20 cellular contexts compared by ENCODE assay signal in the genomic region with DNA sequence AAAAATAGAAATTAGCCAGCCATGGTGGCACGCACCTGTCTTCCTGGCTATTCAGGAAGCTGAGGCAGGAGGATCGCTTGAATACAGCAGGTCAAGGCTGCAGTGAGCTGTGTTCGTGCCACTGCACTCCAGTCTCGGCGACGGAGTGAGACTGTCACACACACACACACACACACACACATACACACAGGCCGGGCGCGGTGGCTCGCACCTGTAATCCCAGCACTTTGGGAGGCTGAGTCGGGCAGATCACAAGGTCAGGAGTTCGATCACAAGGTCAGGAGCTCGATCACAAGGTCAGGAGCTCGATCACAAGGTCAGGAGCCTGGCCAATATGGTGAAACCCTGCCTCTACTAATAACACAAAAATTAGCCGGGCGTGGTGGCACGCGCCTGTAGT.
DNase-seq lines count a peak whose midpoint lies in the region; ATAC-seq, FAIRE-seq and TF ChIP-seq lines count a peak whose summit lies in the region.
"Had no signal": no experiment of that assay in that cellular context is flagged by ENCODE, and none has a peak within 500 bp of the region (broad histone marks: within the 10 kb centered on the region; RNA-seq: fewer than 3 reads in every experiment).

No MANE protein-coding gene starts in this region.

- intact Hi-C loops in K562 (cut with micrococcal nuclease): no loop called here

- peak overlapping the region; percentile 54; the same call in 1 of the 2 replicates for H3K4me2 ChIP-seq in K562 (ENCODE audit: insufficient read depth, low read length)
- H3K4me2 ChIP-seq: A549 had no signal

- no peaks in the 10 kb centered on the region for H4K20me1 ChIP-seq in K562 (replicated peaks; ENCODE audit: control insufficient read depth, insufficient read depth, low read length)

- H3K4me1 ChIP-seq in HUES6 (ENCODE audit: control insufficient read depth, insufficient read depth, low read length) (peaks cover 32% of the 10 kb centered on the region), K562 (replicated peaks in 1 of 2; ENCODE audit: control insufficient read depth in 2 of 2, insufficient read depth in 2 of 2, low read length in 2 of 2) (peaks cover 0 to 3% of the 10 kb centered on the region in 2 experiments; a peak in 2 of 5 replicates)
- H3K4me1 ChIP-seq: A549 had no signal

- TF ChIP-seq RAD21 in K562 (CRISPR knock-in tag; conservative IDR thresholded peaks at IDR 0.05 in 1 of 2, IDR thresholded peaks at IDR 0.05 in 1 of 2): no peak

- no peak for TF ChIP-seq POLR2A in K562 (conservative IDR thresholded peaks at IDR 0.05)

- no peak for FAIRE-seq in K562 (lab: Jason Lieb, UNC)
- FAIRE-seq: A549, GM12878, GM19239, HepG2, HTR-8/SVneo had no signal

- 94% methylated on average over 18 of the region's 18 CpGs for WGBS in K562 (ENCODE audit: insufficient coverage, low coverage, missing lambda C conversion rate)

- no peak for TF ChIP-seq EP300 in K562 (IDR thresholded peaks at IDR 0.05; ENCODE audit: low read length)

- H3K36me3 ChIP-seq in HUES6 (ENCODE audit: control insufficient read depth, insufficient read depth, low read length) (no peaks in the 10 kb centered on the region), K562 (ENCODE audit: control insufficient read depth, insufficient read depth, low read length) (peaks cover 2% of the 10 kb centered on the region; the same call in 1 of the 3 replicates)
- H3K36me3 ChIP-seq: HAP-1 had no signal

- H3K79me2 ChIP-seq in K562 (ENCODE audit: control insufficient read depth, insufficient read depth, low read length): peaks cover 19% of the 10 kb centered on the region

- H3K9me3 ChIP-seq in HUES6 (ENCODE audit: control insufficient read depth, insufficient read depth, low read depth, low read length): no peaks in the 10 kb centered on the region
- H3K9me3 ChIP-seq in K562 (replicated peaks; ENCODE audit: control insufficient read depth, insufficient read depth, low read depth, low read length): no peaks in the 10 kb centered on the region
- H3K9me3 ChIP-seq: A549, HAP-1 had no signal

- no peak overlapping the region for H3K27ac Mint-ChIP-seq in activated naive CD4-positive, alpha-beta T cell treated with anti-CD3 and anti-CD28 coated beads, Interleukin-2, amount 50 U/mL, for 72 hours
- H3K27ac Mint-ChIP-seq: CD14-positive monocyte; CD4-positive, alpha-beta memory T cell had no signal

- TF ChIP-seq CTCF in C4-2B (conservative IDR thresholded peaks at IDR 0.05) (no peak), K562 (IDR thresholded peaks at IDR 0.05 in 2 of 3, conservative IDR thresholded peaks at IDR 0.05 in 1 of 3; ENCODE audit: insufficient read depth in 2 of 3, low read depth in 1 of 3, low read length in 3 of 3) (no peak)

- H3K4me3 ChIP-seq in HUES6 (ENCODE audit: low read depth, low read length): no peak overlapping the region
- no peak overlapping the region for H3K4me3 ChIP-seq in K562
- H3K4me3 ChIP-seq: A549, GM12878, HAP-1 had no signal

- peak overlapping the region; percentile 100 for H3K27ac ChIP-seq in C4-2B
- H3K27ac ChIP-seq in HUES6 (ENCODE audit: low read depth, low read length): no peak overlapping the region
- H3K27ac ChIP-seq in K562 (ENCODE audit: extremely low read depth, low read depth, low read length): peak overlapping the region; percentile 71
- H3K27ac ChIP-seq: A549 had no signal

- H3K36me3 Mint-ChIP-seq in activated naive CD4-positive, alpha-beta T cell treated with anti-CD3 and anti-CD28 coated beads, Interleukin-2, amount 50 U/mL, for 72 hours: no peaks in the 10 kb centered on the region
- H3K36me3 Mint-ChIP-seq: CD14-positive monocyte; CD4-positive, alpha-beta memory T cell; IgD-negative memory B cell had no signal

- no TSS peak for BruUV-seq in K562 (replicated peaks; lab: Mats Ljungman, UMichigan)

- H3K9me1 ChIP-seq in K562 (ENCODE audit: control insufficient read depth, insufficient read depth, low read length): no peaks in the 10 kb centered on the region

- POLR2A ChIA-PET in K562 (lab: Yijun Ruan, JAX): interaction anchor here (0.7 to 1.0 kb wide), 2 partner anchors 49 to 953 kb away, joined by 3 to 4 read pairs; no protein-coding TSS in a partner anchor

- no peaks in the 10 kb centered on the region for H3K27me3 ChIP-seq in HUES6 (ENCODE audit: control insufficient read depth, insufficient read depth, low read length)
- no peaks in the 10 kb centered on the region for H3K27me3 ChIP-seq in K562 (ENCODE audit: control insufficient read depth in 2 of 2, insufficient read depth in 2 of 2, low read length in 2 of 2)

- peak overlapping the region; percentile 64 for H3K9ac ChIP-seq in HUES6 (ENCODE audit: low read length)
- H3K9ac ChIP-seq in K562 (ENCODE audit: insufficient read depth in 1 of 2, low read depth in 2 of 2, low read length in 2 of 2): peak overlapping the region in 1 of 2 experiments; percentile 79; a peak in 2 of 4 replicates

- CTCF ChIA-PET in K562 (lab: Yijun Ruan, JAX; ENCODE audit: low intra/inter-chr PET ratio): interaction anchor here (0.7 kb wide), 1 partner anchor 258 kb away, joined by 3 read pairs; a partner anchor contains a TSS

- DNase-seq in K562 (ENCODE audit: extremely low read depth in 1 of 4, low spot score in 3 of 4) (no peak), DMS153 (lab: John Stamatoyannopoulos, UW) (no peak), HCEC 1CT (no peak)
- DNase-seq in activated naive CD4-positive, alpha-beta T cell treated with anti-CD3 and anti-CD28 coated beads, Interleukin-2, amount 50 U/mL, for 72 hours (ENCODE audit: low spot score in 2 of 2): no peak
- DNase-seq: AML-193; Calu3; CD4-positive, alpha-beta memory T cell; DND-41; EL; KG1 had no signal

- no peak for ATAC-seq in K562
- ATAC-seq in activated naive CD4-positive, alpha-beta T cell treated with anti-CD3 and anti-CD28 coated beads, Interleukin-2, amount 50 U/mL, for 72 hours: no peak
- ATAC-seq: A549, HepG2 had no signal

- in situ Hi-C loops in K562 (cut with MboI): no loop called here

- H2AFZ ChIP-seq in K562 (ENCODE audit: low read depth, low read length): peak overlapping the region; percentile 69; the same call in 1 of the 2 replicates

- H3K9me3 Mint-ChIP-seq in activated naive CD4-positive, alpha-beta T cell treated with anti-CD3 and anti-CD28 coated beads, Interleukin-2, amount 50 U/mL, for 72 hours: no peaks in the 10 kb centered on the region

TF ChIP-seq in K562, 482 proteins besides CTCF, POLR2A, EP300 and RAD21 (continues in another document):
- TF ChIP-seq GATAD2B (IDR thresholded peaks at IDR 0.05; ENCODE audit: borderline replicate concordance) (no peak), ELF1 (tag; IDR thresholded peaks at IDR 0.05) (no peak), SRSF1 (IDR thresholded peaks at IDR 0.05; ENCODE audit: low read depth, low read length) (no peak), RUNX1 (IDR thresholded peaks at IDR 0.05; ENCODE audit: low read depth) (no peak), GABPB2 (CRISPR knock-in tag; conservative IDR thresholded peaks at IDR 0.05) (no peak), SMAD1 (IDR thresholded peaks at IDR 0.05; ENCODE audit: low read depth, low read length, partially characterized antibody) (no peak), PHB (CRISPR knock-in tag; IDR thresholded peaks at IDR 0.05) (no peak), FOXA1 (IDR thresholded peaks at IDR 0.05; ENCODE audit: borderline replicate concordance) (no peak), FOXJ3 (CRISPR knock-in tag; IDR thresholded peaks at IDR 0.05) (no peak), FUS (optimal IDR thresholded peaks at IDR 0.05; ENCODE audit: low read depth, low read length) (no peak), CTBP1 (IDR thresholded peaks at IDR 0.05; ENCODE audit: borderline replicate concordance) (no peak), PCBP2 (IDR thresholded peaks at IDR 0.05; ENCODE audit: low read depth, low read length, poor library complexity, severe bottlenecking) (no peak), MED1 (CRISPR knock-in tag; IDR thresholded peaks at IDR 0.05; ENCODE audit: borderline replicate concordance) (no peak)
- TF ChIP-seq, protein P1, sequence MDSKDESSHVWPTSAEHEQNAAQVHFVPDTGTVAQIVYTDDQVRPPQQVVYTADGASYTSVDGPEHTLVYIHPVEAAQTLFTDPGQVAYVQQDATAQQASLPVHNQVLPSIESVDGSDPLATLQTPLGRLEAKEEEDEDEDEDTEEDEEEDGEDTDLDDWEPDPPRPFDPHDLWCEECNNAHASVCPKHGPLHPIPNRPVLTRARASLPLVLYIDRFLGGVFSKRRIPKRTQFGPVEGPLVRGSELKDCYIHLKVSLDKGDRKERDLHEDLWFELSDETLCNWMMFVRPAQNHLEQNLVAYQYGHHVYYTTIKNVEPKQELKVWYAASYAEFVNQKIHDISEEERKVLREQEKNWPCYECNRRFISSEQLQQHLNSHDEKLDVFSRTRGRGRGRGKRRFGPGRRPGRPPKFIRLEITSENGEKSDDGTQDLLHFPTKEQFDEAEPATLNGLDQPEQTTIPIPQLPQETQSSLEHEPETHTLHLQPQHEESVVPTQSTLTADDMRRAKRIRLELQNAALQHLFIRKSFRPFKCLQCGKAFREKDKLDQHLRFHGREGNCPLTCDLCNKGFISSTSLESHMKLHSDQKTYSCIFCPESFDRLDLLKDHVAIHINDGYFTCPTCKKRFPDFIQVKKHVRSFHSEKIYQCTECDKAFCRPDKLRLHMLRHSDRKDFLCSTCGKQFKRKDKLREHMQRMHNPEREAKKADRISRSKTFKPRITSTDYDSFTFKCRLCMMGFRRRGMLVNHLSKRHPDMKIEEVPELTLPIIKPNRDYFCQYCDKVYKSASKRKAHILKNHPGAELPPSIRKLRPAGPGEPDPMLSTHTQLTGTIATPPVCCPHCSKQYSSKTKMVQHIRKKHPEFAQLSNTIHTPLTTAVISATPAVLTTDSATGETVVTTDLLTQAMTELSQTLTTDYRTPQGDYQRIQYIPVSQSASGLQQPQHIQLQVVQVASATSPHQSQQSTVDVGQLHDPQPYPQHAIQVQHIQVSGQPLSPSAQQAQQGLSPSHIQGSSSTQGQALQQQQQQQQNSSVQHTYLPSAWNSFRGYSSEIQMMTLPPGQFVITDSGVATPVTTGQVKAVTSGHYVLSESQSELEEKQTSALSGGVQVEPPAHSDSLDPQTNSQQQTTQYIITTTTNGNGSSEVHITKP (IDR thresholded peaks at IDR 0.05; ENCODE audit: partially characterized antibody): no peak
- TF ChIP-seq, protein P2, sequence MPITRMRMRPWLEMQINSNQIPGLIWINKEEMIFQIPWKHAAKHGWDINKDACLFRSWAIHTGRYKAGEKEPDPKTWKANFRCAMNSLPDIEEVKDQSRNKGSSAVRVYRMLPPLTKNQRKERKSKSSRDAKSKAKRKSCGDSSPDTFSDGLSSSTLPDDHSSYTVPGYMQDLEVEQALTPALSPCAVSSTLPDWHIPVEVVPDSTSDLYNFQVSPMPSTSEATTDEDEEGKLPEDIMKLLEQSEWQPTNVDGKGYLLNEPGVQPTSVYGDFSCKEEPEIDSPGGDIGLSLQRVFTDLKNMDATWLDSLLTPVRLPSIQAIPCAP (CRISPR knock-in tag; IDR thresholded peaks at IDR 0.05; ENCODE audit: borderline replicate concordance): no peak
